In the genomic region with DNA sequence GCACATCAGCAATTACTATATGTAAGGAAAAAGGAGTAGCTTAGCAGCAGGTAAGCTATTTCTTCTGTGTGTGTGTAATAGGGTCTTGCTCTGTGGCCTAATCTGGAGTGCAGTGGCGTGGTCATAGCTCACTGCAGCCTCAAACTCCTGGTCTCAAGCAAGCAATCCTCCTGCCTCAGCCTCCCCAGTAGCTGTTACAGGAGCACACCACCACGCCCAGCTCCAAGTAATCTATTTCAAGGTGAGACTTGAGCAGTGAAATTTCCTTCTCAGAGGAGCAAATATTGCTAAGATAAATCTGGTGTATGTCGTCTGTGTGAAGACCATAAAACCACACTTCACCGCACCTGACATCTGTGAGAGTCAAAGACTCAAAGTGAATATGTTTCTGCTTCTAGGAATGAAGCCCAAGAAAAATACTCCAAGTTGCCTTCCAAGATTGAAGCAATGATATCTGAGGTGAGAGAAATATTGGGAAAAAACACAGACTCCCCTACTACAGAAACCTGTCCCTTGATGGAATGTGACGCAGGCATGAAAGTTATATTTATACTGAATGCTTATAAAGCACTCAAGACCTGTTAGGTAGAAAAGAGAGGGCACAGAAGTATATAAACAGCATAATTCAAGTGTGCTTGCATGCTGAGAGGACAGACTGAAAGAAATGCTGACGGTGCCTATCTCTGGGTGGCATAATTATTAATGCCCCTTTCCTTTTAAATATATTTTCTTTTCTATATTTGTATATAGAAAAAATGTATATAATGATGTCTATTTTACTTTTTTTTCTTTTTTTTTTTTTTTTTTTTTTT, we compare ENCODE assay signal across 1 cellular context.
TF ChIP-seq lines count a peak whose summit lies in the region.

No MANE protein-coding gene starts in this region.

TF ChIP-seq in GM12878, 131 proteins besides CTCF, POLR2A, EP300 and RAD21 (continues in another document):
- TF ChIP-seq TARDBP (IDR thresholded peaks at IDR 0.05; ENCODE audit: borderline replicate concordance) (no peak), BRCA1 (IDR thresholded peaks at IDR 0.05; ENCODE audit: low read depth, low read length) (no peak), FOXM1 (IDR thresholded peaks at IDR 0.05; ENCODE audit: low read depth, low read length) (no peak; the same call in 1 of the 2 replicates), RUNX3 (IDR thresholded peaks at IDR 0.05; ENCODE audit: low read length) (peak; percentile 39; the same call in 1 of the 2 replicates), ZNF622 (IDR thresholded peaks at IDR 0.05) (no peak), SMAD1 (IDR thresholded peaks at IDR 0.05; ENCODE audit: low read depth, partially characterized antibody) (peak; percentile 85), PAX8 (IDR thresholded peaks at IDR 0.05) (no peak), BACH1 (IDR thresholded peaks at IDR 0.05; ENCODE audit: borderline replicate concordance) (no peak), MTA3 (IDR thresholded peaks at IDR 0.05; ENCODE audit: borderline replicate concordance, low read length) (peak; percentile 38; the same call in 1 of the 2 replicates), HDGF (IDR thresholded peaks at IDR 0.05) (no peak), RFX5 (IDR thresholded peaks at IDR 0.05; ENCODE audit: low read depth, low read length) (no peak), BCL11A (IDR thresholded peaks at IDR 0.05; ENCODE audit: low read depth, low read length) (no peak), RAD51 (IDR thresholded peaks at IDR 0.05) (no peak), CBX5 (IDR thresholded peaks at IDR 0.05; ENCODE audit: low read depth) (no peak), MXI1 (IDR thresholded peaks at IDR 0.05; ENCODE audit: low read depth, low read length) (no peak), IRF4 (IDR thresholded peaks at IDR 0.05; ENCODE audit: low read depth, low read length) (no peak), GATAD2B (conservative IDR thresholded peaks at IDR 0.05; ENCODE audit: low read depth) (0 out of 2 replicates have a peak, but pooled peaks have one; percentile 45), SMC3 (IDR thresholded peaks at IDR 0.05; ENCODE audit: borderline replicate concordance, low read length) (no peak), CBFB (IDR thresholded peaks at IDR 0.05; ENCODE audit: low read depth) (no peak), ZSCAN29 (IDR thresholded peaks at IDR 0.05) (no peak), SMARCA5 (IDR thresholded peaks at IDR 0.05) (peak; percentile 81; the same call in 1 of the 2 replicates), ZNF384 (IDR thresholded peaks at IDR 0.05; ENCODE audit: borderline replicate concordance, low read depth, low read length) (0 out of 2 replicates have a peak, but pooled peaks have one; percentile 2), PAX5 (IDR thresholded peaks at IDR 0.05; ENCODE audit: borderline replicate concordance, low read depth, low read length) (no peak), SPI1 (IDR thresholded peaks at IDR 0.05; ENCODE audit: borderline replicate concordance, insufficient read depth, low read depth, low read length) (no peak), SUZ12 (IDR thresholded peaks at IDR 0.05; ENCODE audit: unreplicated experiment) (no peak), HDAC2 (IDR thresholded peaks at IDR 0.05) (no peak), SREBF2 (IDR thresholded peaks at IDR 0.05; ENCODE audit: low read length) (no peak), YBX1 (IDR thresholded peaks at IDR 0.05) (no peak), NFIC (IDR thresholded peaks at IDR 0.05; ENCODE audit: low read depth, low read length) (no peak; the same call in 1 of the 2 replicates), MYB (IDR thresholded peaks at IDR 0.05; ENCODE audit: borderline replicate concordance, low read depth, low read length) (0 out of 2 replicates have a peak, but pooled peaks have one; percentile 38), ATF7 (IDR thresholded peaks at IDR 0.05; ENCODE audit: low read depth) (no peak), KAT2A (conservative IDR thresholded peaks at IDR 0.05; ENCODE audit: control insufficient read depth, low read depth, low read length) (no peak), WRNIP1 (IDR thresholded peaks at IDR 0.05; ENCODE audit: borderline replicate concordance, low read depth, low read length) (no peak), ZNF217 (IDR thresholded peaks at IDR 0.05) (0 out of 2 replicates have a peak, but pooled peaks have one; percentile 15), POLR2AphosphoS2 (IDR thresholded peaks at IDR 0.05; ENCODE audit: low read depth, low read length) (peak; percentile 94), POLR2AphosphoS5 (IDR thresholded peaks at IDR 0.05; ENCODE audit: low read length) (peak; percentile 96)
- TF ChIP-seq, protein P1, sequence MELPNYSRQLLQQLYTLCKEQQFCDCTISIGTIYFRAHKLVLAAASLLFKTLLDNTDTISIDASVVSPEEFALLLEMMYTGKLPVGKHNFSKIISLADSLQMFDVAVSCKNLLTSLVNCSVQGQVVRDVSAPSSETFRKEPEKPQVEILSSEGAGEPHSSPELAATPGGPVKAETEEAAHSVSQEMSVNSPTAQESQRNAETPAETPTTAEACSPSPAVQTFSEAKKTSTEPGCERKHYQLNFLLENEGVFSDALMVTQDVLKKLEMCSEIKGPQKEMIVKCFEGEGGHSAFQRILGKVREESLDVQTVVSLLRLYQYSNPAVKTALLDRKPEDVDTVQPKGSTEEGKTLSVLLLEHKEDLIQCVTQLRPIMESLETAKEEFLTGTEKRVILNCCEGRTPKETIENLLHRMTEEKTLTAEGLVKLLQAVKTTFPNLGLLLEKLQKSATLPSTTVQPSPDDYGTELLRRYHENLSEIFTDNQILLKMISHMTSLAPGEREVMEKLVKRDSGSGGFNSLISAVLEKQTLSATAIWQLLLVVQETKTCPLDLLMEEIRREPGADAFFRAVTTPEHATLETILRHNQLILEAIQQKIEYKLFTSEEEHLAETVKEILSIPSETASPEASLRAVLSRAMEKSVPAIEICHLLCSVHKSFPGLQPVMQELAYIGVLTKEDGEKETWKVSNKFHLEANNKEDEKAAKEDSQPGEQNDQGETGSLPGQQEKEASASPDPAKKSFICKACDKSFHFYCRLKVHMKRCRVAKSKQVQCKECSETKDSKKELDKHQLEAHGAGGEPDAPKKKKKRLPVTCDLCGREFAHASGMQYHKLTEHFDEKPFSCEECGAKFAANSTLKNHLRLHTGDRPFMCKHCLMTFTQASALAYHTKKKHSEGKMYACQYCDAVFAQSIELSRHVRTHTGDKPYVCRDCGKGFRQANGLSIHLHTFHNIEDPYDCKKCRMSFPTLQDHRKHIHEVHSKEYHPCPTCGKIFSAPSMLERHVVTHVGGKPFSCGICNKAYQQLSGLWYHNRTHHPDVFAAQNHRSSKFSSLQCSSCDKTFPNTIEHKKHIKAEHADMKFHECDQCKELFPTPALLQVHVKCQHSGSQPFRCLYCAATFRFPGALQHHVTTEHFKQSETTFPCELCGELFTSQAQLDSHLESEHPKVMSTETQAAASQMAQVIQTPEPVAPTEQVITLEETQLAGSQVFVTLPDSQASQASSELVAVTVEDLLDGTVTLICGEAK (IDR thresholded peaks at IDR 0.05; ENCODE audit: borderline replicate concordance): no peak
- TF ChIP-seq, protein P2, sequence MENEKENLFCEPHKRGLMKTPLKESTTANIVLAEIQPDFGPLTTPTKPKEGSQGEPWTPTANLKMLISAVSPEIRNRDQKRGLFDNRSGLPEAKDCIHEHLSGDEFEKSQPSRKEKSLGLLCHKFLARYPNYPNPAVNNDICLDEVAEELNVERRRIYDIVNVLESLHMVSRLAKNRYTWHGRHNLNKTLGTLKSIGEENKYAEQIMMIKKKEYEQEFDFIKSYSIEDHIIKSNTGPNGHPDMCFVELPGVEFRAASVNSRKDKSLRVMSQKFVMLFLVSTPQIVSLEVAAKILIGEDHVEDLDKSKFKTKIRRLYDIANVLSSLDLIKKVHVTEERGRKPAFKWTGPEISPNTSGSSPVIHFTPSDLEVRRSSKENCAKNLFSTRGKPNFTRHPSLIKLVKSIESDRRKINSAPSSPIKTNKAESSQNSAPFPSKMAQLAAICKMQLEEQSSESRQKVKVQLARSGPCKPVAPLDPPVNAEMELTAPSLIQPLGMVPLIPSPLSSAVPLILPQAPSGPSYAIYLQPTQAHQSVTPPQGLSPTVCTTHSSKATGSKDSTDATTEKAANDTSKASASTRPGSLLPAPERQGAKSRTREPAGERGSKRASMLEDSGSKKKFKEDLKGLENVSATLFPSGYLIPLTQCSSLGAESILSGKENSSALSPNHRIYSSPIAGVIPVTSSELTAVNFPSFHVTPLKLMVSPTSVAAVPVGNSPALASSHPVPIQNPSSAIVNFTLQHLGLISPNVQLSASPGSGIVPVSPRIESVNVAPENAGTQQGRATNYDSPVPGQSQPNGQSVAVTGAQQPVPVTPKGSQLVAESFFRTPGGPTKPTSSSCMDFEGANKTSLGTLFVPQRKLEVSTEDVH (IDR thresholded peaks at IDR 0.05; ENCODE audit: low read depth, partially characterized antibody): no peak
- TF ChIP-seq, protein P3, sequence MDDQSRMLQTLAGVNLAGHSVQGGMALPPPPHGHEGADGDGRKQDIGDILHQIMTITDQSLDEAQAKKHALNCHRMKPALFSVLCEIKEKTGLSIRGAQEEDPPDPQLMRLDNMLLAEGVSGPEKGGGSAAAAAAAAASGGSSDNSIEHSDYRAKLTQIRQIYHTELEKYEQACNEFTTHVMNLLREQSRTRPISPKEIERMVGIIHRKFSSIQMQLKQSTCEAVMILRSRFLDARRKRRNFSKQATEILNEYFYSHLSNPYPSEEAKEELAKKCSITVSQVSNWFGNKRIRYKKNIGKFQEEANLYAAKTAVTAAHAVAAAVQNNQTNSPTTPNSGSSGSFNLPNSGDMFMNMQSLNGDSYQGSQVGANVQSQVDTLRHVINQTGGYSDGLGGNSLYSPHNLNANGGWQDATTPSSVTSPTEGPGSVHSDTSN (IDR thresholded peaks at IDR 0.05; ENCODE audit: insufficient replicate concordance, low read depth, low read length): no peak
- TF ChIP-seq, protein P4, sequence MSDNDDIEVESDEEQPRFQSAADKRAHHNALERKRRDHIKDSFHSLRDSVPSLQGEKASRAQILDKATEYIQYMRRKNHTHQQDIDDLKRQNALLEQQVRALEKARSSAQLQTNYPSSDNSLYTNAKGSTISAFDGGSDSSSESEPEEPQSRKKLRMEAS (IDR thresholded peaks at IDR 0.05; ENCODE audit: low read depth, low read length): no peak
- TF ChIP-seq, protein P5, sequence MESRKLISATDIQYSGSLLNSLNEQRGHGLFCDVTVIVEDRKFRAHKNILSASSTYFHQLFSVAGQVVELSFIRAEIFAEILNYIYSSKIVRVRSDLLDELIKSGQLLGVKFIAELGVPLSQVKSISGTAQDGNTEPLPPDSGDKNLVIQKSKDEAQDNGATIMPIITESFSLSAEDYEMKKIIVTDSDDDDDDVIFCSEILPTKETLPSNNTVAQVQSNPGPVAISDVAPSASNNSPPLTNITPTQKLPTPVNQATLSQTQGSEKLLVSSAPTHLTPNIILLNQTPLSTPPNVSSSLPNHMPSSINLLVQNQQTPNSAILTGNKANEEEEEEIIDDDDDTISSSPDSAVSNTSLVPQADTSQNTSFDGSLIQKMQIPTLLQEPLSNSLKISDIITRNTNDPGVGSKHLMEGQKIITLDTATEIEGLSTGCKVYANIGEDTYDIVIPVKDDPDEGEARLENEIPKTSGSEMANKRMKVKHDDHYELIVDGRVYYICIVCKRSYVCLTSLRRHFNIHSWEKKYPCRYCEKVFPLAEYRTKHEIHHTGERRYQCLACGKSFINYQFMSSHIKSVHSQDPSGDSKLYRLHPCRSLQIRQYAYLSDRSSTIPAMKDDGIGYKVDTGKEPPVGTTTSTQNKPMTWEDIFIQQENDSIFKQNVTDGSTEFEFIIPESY (IDR thresholded peaks at IDR 0.05): no peak
- TF ChIP-seq, protein P6, sequence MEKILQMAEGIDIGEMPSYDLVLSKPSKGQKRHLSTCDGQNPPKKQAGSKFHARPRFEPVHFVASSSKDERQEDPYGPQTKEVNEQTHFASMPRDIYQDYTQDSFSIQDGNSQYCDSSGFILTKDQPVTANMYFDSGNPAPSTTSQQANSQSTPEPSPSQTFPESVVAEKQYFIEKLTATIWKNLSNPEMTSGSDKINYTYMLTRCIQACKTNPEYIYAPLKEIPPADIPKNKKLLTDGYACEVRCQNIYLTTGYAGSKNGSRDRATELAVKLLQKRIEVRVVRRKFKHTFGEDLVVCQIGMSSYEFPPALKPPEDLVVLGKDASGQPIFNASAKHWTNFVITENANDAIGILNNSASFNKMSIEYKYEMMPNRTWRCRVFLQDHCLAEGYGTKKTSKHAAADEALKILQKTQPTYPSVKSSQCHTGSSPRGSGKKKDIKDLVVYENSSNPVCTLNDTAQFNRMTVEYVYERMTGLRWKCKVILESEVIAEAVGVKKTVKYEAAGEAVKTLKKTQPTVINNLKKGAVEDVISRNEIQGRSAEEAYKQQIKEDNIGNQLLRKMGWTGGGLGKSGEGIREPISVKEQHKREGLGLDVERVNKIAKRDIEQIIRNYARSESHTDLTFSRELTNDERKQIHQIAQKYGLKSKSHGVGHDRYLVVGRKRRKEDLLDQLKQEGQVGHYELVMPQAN (conservative IDR thresholded peaks at IDR 0.05): no peak
- TF ChIP-seq, protein P7, sequence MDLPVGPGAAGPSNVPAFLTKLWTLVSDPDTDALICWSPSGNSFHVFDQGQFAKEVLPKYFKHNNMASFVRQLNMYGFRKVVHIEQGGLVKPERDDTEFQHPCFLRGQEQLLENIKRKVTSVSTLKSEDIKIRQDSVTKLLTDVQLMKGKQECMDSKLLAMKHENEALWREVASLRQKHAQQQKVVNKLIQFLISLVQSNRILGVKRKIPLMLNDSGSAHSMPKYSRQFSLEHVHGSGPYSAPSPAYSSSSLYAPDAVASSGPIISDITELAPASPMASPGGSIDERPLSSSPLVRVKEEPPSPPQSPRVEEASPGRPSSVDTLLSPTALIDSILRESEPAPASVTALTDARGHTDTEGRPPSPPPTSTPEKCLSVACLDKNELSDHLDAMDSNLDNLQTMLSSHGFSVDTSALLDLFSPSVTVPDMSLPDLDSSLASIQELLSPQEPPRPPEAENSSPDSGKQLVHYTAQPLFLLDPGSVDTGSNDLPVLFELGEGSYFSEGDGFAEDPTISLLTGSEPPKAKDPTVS (IDR thresholded peaks at IDR 0.05; ENCODE audit: low read depth, low read length): no peak
- TF ChIP-seq, protein P8, sequence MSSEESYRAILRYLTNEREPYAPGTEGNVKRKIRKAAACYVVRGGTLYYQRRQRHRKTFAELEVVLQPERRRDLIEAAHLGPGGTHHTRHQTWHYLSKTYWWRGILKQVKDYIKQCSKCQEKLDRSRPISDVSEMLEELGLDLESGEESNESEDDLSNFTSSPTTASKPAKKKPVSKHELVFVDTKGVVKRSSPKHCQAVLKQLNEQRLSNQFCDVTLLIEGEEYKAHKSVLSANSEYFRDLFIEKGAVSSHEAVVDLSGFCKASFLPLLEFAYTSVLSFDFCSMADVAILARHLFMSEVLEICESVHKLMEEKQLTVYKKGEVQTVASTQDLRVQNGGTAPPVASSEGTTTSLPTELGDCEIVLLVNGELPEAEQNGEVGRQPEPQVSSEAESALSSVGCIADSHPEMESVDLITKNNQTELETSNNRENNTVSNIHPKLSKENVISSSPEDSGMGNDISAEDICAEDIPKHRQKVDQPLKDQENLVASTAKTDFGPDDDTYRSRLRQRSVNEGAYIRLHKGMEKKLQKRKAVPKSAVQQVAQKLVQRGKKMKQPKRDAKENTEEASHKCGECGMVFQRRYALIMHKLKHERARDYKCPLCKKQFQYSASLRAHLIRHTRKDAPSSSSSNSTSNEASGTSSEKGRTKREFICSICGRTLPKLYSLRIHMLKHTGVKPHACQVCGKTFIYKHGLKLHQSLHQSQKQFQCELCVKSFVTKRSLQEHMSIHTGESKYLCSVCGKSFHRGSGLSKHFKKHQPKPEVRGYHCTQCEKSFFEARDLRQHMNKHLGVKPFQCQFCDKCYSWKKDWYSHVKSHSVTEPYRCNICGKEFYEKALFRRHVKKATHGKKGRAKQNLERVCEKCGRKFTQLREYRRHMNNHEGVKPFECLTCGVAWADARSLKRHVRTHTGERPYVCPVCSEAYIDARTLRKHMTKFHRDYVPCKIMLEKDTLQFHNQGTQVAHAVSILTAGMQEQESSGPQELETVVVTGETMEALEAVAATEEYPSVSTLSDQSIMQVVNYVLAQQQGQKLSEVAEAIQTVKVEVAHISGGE (CRISPR knock-in tag; IDR thresholded peaks at IDR 0.05): 0 out of 2 replicates have a peak, but pooled peaks have one; percentile 5
